In the genomic region with DNA sequence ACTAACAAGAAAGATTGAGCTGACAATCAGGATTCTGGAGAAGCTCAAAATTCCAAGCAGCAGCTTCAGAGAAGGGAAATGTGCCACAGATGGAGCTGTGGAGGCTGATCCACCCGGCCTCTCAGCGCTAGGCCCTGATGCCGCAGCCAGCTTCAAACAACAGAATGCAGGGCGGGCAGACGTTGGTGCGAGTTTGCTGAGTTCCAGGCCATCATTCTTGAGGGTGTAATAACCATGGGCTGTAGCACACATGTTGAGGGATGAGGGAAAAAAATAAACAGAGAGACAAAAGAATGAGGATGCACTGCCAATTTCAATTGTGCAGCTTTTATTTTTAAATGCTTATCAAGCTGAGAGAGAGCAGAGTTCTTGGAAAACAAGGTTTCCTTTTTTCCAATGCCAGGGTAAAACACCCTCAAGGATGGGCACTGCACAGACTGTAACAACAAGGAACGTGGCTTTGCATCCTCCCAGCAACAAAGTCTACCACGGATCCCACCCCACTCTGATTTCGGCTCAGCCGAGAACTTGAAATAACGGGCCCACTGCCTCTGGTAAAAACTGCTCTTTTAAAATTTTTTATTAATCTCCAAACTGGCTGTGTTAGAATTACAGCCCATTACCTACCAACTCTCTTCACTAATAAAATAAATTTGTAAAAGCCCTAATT, we compare ENCODE assay signal across 8 cellular contexts.
DNase-seq lines count a peak whose midpoint lies in the region; ATAC-seq, FAIRE-seq and TF ChIP-seq lines count a peak whose summit lies in the region.

No MANE protein-coding gene starts in this region.

- peak overlapping the region; percentile 81 for H2BK20ac ChIP-seq in IMR-90 (ENCODE audit: low read depth, low read length)

- H3K9me3 Mint-ChIP-seq in stimulated activated memory B cell treated with anti-CD40 and anti-IgM and Interleukin-4, amounts not matched to agents 10 μg/mL and 1 μg/mL and 100 μg/mL, for 72 hours: peaks cover under 1% of the 10 kb centered on the region

- 0 out of 2 replicates have a peak overlapping the region, but pooled peaks have one; percentile 11 for H3K4me3 ChIP-seq in IMR-90 (ENCODE audit: insufficient read depth, low read depth, low read length)

- H3K4me2 ChIP-seq in IMR-90 (ENCODE audit: low read depth, low read length): peak overlapping the region; percentile 91

- TF ChIP-seq CTCF in IMR-90 (conservative IDR thresholded peaks at IDR 0.05; ENCODE audit: low read depth, low read length) (no peak), GM10248 (IDR thresholded peaks at IDR 0.05; ENCODE audit: control extremely low read depth, extremely low read depth, low read depth, missing control alignments) (no peak)

- no peak overlapping the region for H3K4me3 Mint-ChIP-seq in stimulated activated memory B cell treated with anti-CD40 and anti-IgM and Interleukin-4, amounts not matched to agents 10 μg/mL and 1 μg/mL and 100 μg/mL, for 72 hours

- peak overlapping the region; percentile 95 for H3K27ac ChIP-seq in IMR-90 (ENCODE audit: insufficient read depth, low read length)
- H3K27ac ChIP-seq in angular gyrus (ENCODE audit: low read depth, low read length): peak overlapping the region; percentile 59

- H2BK5ac ChIP-seq in IMR-90 (ENCODE audit: low read depth, low read length, poor library complexity, severe bottlenecking): peak overlapping the region; percentile 95

- no peak for FAIRE-seq in RCC 7860 (lab: Jason Lieb, UNC)

- 12% methylated on average over 3 of the region's 11 CpGs; no CpG with 5 or more reads in 1 of the 2 experiments for WGBS in IMR-90 (ENCODE audit: extremely low coverage in 2 of 2, insufficient read length in 1 of 2), 2 experiments

- H2AK9ac ChIP-seq in IMR-90 (replicated peaks; ENCODE audit: low read depth, low read length, poor library complexity): peak overlapping the region; percentile 91

- H4K20me1 ChIP-seq in IMR-90 (ENCODE audit: insufficient read depth, low read length): no peaks in the 10 kb centered on the region

- no peaks in the 10 kb centered on the region for H3K27me3 Mint-ChIP-seq in stimulated activated memory B cell treated with anti-CD40 and anti-IgM and Interleukin-4, amounts not matched to agents 10 μg/mL and 1 μg/mL and 100 μg/mL, for 72 hours

- H3K9me3 ChIP-seq in IMR-90 (ENCODE audit: control insufficient read depth, insufficient read depth, low read length): no peaks in the 10 kb centered on the region

- H2BK120ac ChIP-seq in IMR-90 (ENCODE audit: low read depth, low read length): peak overlapping the region; percentile 85

- H2AFZ ChIP-seq in IMR-90 (replicated peaks; ENCODE audit: low read length, poor library complexity): peak overlapping the region; percentile 21

- H3K4me1 Mint-ChIP-seq in stimulated activated memory B cell treated with anti-CD40 and anti-IgM and Interleukin-4, amounts not matched to agents 10 μg/mL and 1 μg/mL and 100 μg/mL, for 72 hours: peaks cover 18% of the 10 kb centered on the region

- peak overlapping the region; percentile 97 for H2AK5ac ChIP-seq in IMR-90 (ENCODE audit: low read depth, low read length)

- peak overlapping the region; percentile 75; the same call in 2 of the 3 replicates for H2BK15ac ChIP-seq in IMR-90 (ENCODE audit: low read depth, low read length)

- peak overlapping the region; percentile 86 for H3K23ac ChIP-seq in IMR-90 (ENCODE audit: low read depth, low read length)

- peak overlapping the region; percentile 94 for H4K5ac ChIP-seq in IMR-90 (ENCODE audit: low read depth, low read length)

- peaks cover 8% of the 10 kb centered on the region for H3K9me1 ChIP-seq in IMR-90 (ENCODE audit: insufficient read depth, low read length)

- H3K4ac ChIP-seq in IMR-90 (ENCODE audit: low read depth, low read length): peak overlapping the region; percentile 100

- peaks cover 17% of the 10 kb centered on the region for H3K4me1 ChIP-seq in IMR-90 (ENCODE audit: control insufficient read depth, insufficient read depth, low read length)

- H3K18ac ChIP-seq in IMR-90 (ENCODE audit: low read depth, low read length): peak overlapping the region; percentile 90

- H3K79me1 ChIP-seq in IMR-90 (ENCODE audit: low read depth in 1 of 2, low read length in 2 of 2): peaks cover 29 to 58% of the 10 kb centered on the region in 2 experiments

- peak overlapping the region; percentile 89 for H3K14ac ChIP-seq in IMR-90 (replicated peaks; ENCODE audit: low read depth, low read length)

- in situ Hi-C loops in IMR-90 (cut with MboI; ENCODE audit: low sequenced_read_pairs): no loop called here

- intact Hi-C loops in IMR-90 (cut with micrococcal nuclease): loop anchor here (2.0 kb wide), 2 partner anchors 21 to 33 kb away; no protein-coding TSS in a partner anchor

- H3K36me3 Mint-ChIP-seq in stimulated activated memory B cell treated with anti-CD40 and anti-IgM and Interleukin-4, amounts not matched to agents 10 μg/mL and 1 μg/mL and 100 μg/mL, for 72 hours: peaks cover 15% of the 10 kb centered on the region

- CTCF ChIA-PET in IMR-90 (lab: Yijun Ruan, JAX): interaction anchor here (0.6 to 1.8 kb wide), 7 partner anchors 10 to 92 kb away, joined by 3 to 7 read pairs (median 3); no protein-coding TSS in a partner anchor
- CTCF ChIA-PET in GM10248 (lab: Yijun Ruan, JAX): interaction anchor here (0.9 to 4.4 kb wide), 6 partner anchors 10 to 127 kb away, joined by 3 to 28 read pairs (median 5); no protein-coding TSS in a partner anchor

- peaks cover 2% of the 10 kb centered on the region; the same call in 1 of the 2 replicates for H3K36me3 ChIP-seq in IMR-90 (ENCODE audit: control insufficient read depth, insufficient read depth, low read length)

- dilution Hi-C loops in IMR-90 (cut with HindIII; ENCODE audit: low sequenced_read_pairs, unreplicated experiment): no loop called here

- peak overlapping the region; percentile 95 for H4K91ac ChIP-seq in IMR-90 (ENCODE audit: insufficient read depth, low read depth, low read length)

- POLR2A ChIA-PET in IMR-90 (lab: Charles Lee; ENCODE audit: unreplicated experiment) (interaction anchor here (0.5 to 1.5 kb wide), 4 partner anchors 9 to 497 kb away, joined by 3 to 7 read pairs (median 4); no protein-coding TSS in a partner anchor), GM10248 (lab: Yijun Ruan, JAX) (no interaction called here)

- TF ChIP-seq RAD21 in IMR-90 (IDR thresholded peaks at IDR 0.05; ENCODE audit: low read length): no peak

- peak overlapping the region; percentile 91 for H3K9ac ChIP-seq in IMR-90 (ENCODE audit: low read depth, low read length)

- DNase-seq in IMR-90: peak; percentile 71
- peak; percentile 74 for DNase-seq in iris pigment epithelial cell (ENCODE audit: low read depth)
- DNase-seq in HuH-7 (ENCODE audit: low spot score): no peak
- DNase-seq in GM10248 (ENCODE audit: extremely low spot score): no peak
- DNase-seq in NOMO-1 treated with dmso at 0.1 percent for 144 hours (lab: John Stamatoyannopoulos, UW; ENCODE audit: unreplicated experiment): no peak
- DNase-seq in RCC 7860 (ENCODE audit: low spot score): no peak

- no peaks in the 10 kb centered on the region for H3K27me3 ChIP-seq in IMR-90 (ENCODE audit: control insufficient read depth, insufficient read depth, low read length)

- peak; percentile 21; the same call in 1 of the 2 replicates for ATAC-seq in IMR-90 (ENCODE audit: low read depth)
- ATAC-seq in stimulated activated memory B cell treated with anti-CD40 and anti-IgM and Interleukin-4, amounts not matched to agents 10 μg/mL and 1 μg/mL and 100 μg/mL, for 72 hours: no peak

- H3K27ac Mint-ChIP-seq in stimulated activated memory B cell treated with anti-CD40 and anti-IgM and Interleukin-4, amounts not matched to agents 10 μg/mL and 1 μg/mL and 100 μg/mL, for 72 hours: peak overlapping the region; percentile 89

- peak overlapping the region; percentile 97 for H3K56ac ChIP-seq in IMR-90 (ENCODE audit: extremely low read depth, insufficient read depth, low read length)

- H4K8ac ChIP-seq in IMR-90 (ENCODE audit: low read depth in 2 of 2, low read length in 2 of 2): peak overlapping the region; percentile 47 to 97

- no TSS peak for BruUV-seq in IMR-90 (replicated peaks; lab: Mats Ljungman, UMichigan)

- no peak; the same call in 1 of the 2 replicates for TF ChIP-seq POLR2A in IMR-90 (IDR thresholded peaks at IDR 0.05; ENCODE audit: low read depth, low read length)

TF ChIP-seq in IMR-90, 13 proteins besides CTCF, POLR2A, EP300 and RAD21:
- TF ChIP-seq BHLHE40 (IDR thresholded peaks at IDR 0.05; ENCODE audit: low read depth, low read length) (no peak), CHD1 (IDR thresholded peaks at IDR 0.05; ENCODE audit: low read depth, low read length) (no peak), RCOR1 (IDR thresholded peaks at IDR 0.05; ENCODE audit: insufficient replicate concordance, low read length) (no peak)
- TF ChIP-seq, protein P1, sequence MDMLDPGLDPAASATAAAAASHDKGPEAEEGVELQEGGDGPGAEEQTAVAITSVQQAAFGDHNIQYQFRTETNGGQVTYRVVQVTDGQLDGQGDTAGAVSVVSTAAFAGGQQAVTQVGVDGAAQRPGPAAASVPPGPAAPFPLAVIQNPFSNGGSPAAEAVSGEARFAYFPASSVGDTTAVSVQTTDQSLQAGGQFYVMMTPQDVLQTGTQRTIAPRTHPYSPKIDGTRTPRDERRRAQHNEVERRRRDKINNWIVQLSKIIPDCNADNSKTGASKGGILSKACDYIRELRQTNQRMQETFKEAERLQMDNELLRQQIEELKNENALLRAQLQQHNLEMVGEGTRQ (IDR thresholded peaks at IDR 0.05; ENCODE audit: low read depth, low read length): no peak
TF ChIP-seq in IMR-90: peak in this region for 0.

Comparison
In these comparisons a context has a peak if more than half of its experiments do, and no peak if none do; other contexts are left out.
1. DNase-seq: peak in IMR-90 (single experiment) and iris pigment epithelial cell (single experiment); none in HuH-7 (single experiment), GM10248 (single experiment), NOMO-1 treated with dmso at 0.1 percent for 144 hours (single experiment) and RCC 7860 (single experiment).